20 cellular contexts compared by ENCODE assay signal in the genomic region with DNA sequence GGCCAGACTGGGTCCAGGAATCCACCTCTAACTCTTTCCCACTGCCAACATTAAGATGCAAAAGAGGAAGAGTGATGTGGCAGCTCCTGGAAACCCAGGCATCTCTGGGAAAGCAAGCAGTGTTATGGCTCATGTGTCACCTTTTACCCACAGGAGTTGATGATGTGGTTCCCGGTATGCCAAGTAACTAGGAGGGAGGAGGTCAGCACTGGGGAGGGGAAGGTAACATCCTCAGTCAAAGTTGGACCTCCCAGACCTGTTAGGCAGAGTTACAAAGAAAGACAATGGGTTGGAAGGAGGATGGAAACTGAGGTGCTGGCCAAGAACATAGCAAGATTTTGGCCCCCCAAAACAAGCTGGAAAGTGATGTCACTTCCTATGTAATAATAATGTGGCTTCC. TPM values are rescaled to one million over a fixed set of nuclear protein-coding genes. Genes with fewer than 3 reads are reported as not detected.
DNase-seq lines count a peak whose midpoint lies in the region; ATAC-seq and TF ChIP-seq lines count a peak whose summit lies in the region.
"Had no signal": no experiment of that assay in that cellular context is flagged by ENCODE, and none has a peak within 500 bp of the region (broad histone marks: within the 10 kb centered on the region; RNA-seq: fewer than 3 reads in every experiment).

No MANE protein-coding gene starts in this region.

- peaks cover 0 to 42% (median 23%) of the 10 kb centered on the region in 9 donors for H3K36me3 ChIP-seq in heart left ventricle
- H3K36me3 ChIP-seq in tibial artery = peaks cover 7 to 31% (median 21%) of the 10 kb centered on the region in 3 donors

- intact Hi-C loops in heart left ventricle (cut with DNase I) = loop anchor here in 1 of 10 donors (5.0 kb wide), 1 partner anchor 53 kb away; a partner anchor contains a TSS
- intact Hi-C loops in Right ventricle myocardium inferior (cut with DNase I) = no loop called here
- intact Hi-C loops in tibial artery (cut with DNase I; ENCODE audit: low total_unique reads) = no loop called here

- H3K4me3 ChIP-seq in heart left ventricle (no peak overlapping the region), choroid plexus epithelial cell (ENCODE audit: low read depth, low read length) (no peak overlapping the region), tibial artery (no peak overlapping the region)
- H3K4me3 ChIP-seq: K562, right lobe of liver had no signal

- DNase-seq in heart left ventricle (peak in 1 of 5 donors; percentile 43), Right ventricle myocardium inferior (ENCODE audit: missing footprints) (no peak), choroid plexus epithelial cell (ENCODE audit: low read depth) (peak; percentile 17), iris pigment epithelial cell (ENCODE audit: low read depth) (peak; percentile 41), tibial artery (no peak)
- no peak for DNase-seq in stimulated activated CD4-positive, alpha-beta T cell treated with anti-CD3 and anti-CD28 coated beads, Interleukin-12 subunit alpha, Interleukin-12 subunit beta, amount 100 ng/mL, for 4 hours
- DNase-seq: activated naive CD4-positive, alpha-beta T cell treated with anti-CD3 and anti-CD28 coated beads, Interleukin-2, amount 50 U/mL, for 16 hours; CD8-positive, alpha-beta T cell; central memory CD4-positive, alpha-beta T cell; naive thymus-derived CD8-positive, alpha-beta T cell; NCI-H1417 treated with DMSO at 0.1 percent for 48 hours; NCI-H446; right lobe of liver had no signal

- H3K9me3 ChIP-seq in heart left ventricle = no peaks in the 10 kb centered on the region
- no peaks in the 10 kb centered on the region for H3K9me3 ChIP-seq in tibial artery
- H3K9me3 ChIP-seq: right lobe of liver had no signal

- peaks cover 0 to 54% (median 33%) of the 10 kb centered on the region in 12 donors for H3K4me1 ChIP-seq in heart left ventricle
- no peaks in the 10 kb centered on the region for H3K4me1 ChIP-seq in tibial artery
- H3K4me1 ChIP-seq: right lobe of liver had no signal

- H3K27me3 ChIP-seq in heart left ventricle (no peaks in the 10 kb centered on the region), tibial artery (no peaks in the 10 kb centered on the region)
- H3K27me3 ChIP-seq: right lobe of liver had no signal

- TF ChIP-seq POLR2A in heart left ventricle (IDR thresholded peaks at IDR 0.05) = no peak

- TF ChIP-seq CTCF in heart left ventricle (IDR thresholded peaks at IDR 0.05) = no peak
- TF ChIP-seq CTCF in choroid plexus epithelial cell (conservative IDR thresholded peaks at IDR 0.05; ENCODE audit: low read depth, low read length) = no peak
- TF ChIP-seq CTCF in tibial artery (IDR thresholded peaks at IDR 0.05) = no peak

- peak overlapping the region in 11 of 12 donors; percentile 15 to 76 (median 62) for H3K27ac ChIP-seq in heart left ventricle
- no peak overlapping the region for H3K27ac ChIP-seq in tibial artery
- H3K27ac ChIP-seq: right lobe of liver, VCaP had no signal

- ATAC-seq in heart left ventricle (peak; percentile 25 to 83 (median 61)), Right ventricle myocardium inferior (no peak), HG03520 (IDR thresholded peaks at IDR 0.05; ENCODE audit: unreplicated experiment) (no peak), GM18861 (IDR thresholded peaks at IDR 0.05; ENCODE audit: unreplicated experiment) (no peak)
- ATAC-seq: CD8-positive, alpha-beta T cell; K562; left lobe of liver; naive thymus-derived CD8-positive, alpha-beta T cell; stimulated activated memory B cell treated with anti-CD40 and anti-IgM and Interleukin-4, amounts not matched to agents 10 μg/mL and 1 μg/mL and 100 μg/mL, for 72 hours had no signal

- 29 to 42% (median 37%) methylated on average over 1 of the region's 1 CpG for WGBS in heart left ventricle, 4 donors

RNA-seq across cellular contexts. Expression of a gene that starts 17.9 kb away (rescaled TPM):
- total RNA-seq in heart left ventricle (1,000 to 10,000 TPM in 8 of 9 donors, 100 to 1,000 TPM in 1; 967 to 1,970 (median 1,265) TPM), Right ventricle myocardium inferior (1,104 TPM)
- 1,000 to 10,000 TPM; 1,139 to 4,104 TPM for polyA plus RNA-seq in heart left ventricle

RNA-seq across cellular contexts. Expression of a gene that starts 25.5 kb away (rescaled TPM):
- total RNA-seq in heart left ventricle (not detected), Right ventricle myocardium inferior (not detected)
- polyA plus RNA-seq in heart left ventricle = not detected
- total RNA-seq: CD8-positive, alpha-beta T cell; H4; K562; left lobe of liver; naive thymus-derived CD8-positive, alpha-beta T cell; right lobe of liver had no signal
- polyA plus RNA-seq: K562; naive thymus-derived CD8-positive, alpha-beta T cell had no signal

RNA-seq across cellular contexts. Expression of a gene that starts 32.5 kb away (rescaled TPM):
- total RNA-seq in heart left ventricle (not detected), Right ventricle myocardium inferior (not detected)
- polyA plus RNA-seq in heart left ventricle = not detected
- total RNA-seq: H4, K562, left lobe of liver, right lobe of liver had no signal
- polyA plus RNA-seq: K562 had no signal

RNA-seq across cellular contexts. Expression of a gene that starts 55.1 kb away (rescaled TPM):
- 10 to 100 TPM; 14.3 to 40.5 (median 18.2) TPM for total RNA-seq in heart left ventricle
- polyA plus RNA-seq in heart left ventricle = 10 to 100 TPM; 11.9 to 15.8 TPM
- 21.4 TPM for total RNA-seq in Right ventricle myocardium inferior
- total RNA-seq: CD8-positive, alpha-beta T cell; H4; K562; naive thymus-derived CD8-positive, alpha-beta T cell had no signal
- polyA plus RNA-seq: K562; naive thymus-derived CD8-positive, alpha-beta T cell had no signal

Comparison
In these comparisons a context has a peak if more than half of its experiments do, and no peak if none do; other contexts are left out.
1. ATAC-seq: peak in heart left ventricle (4 of 4); none in Right ventricle myocardium inferior (single experiment), HG03520 (single experiment) and GM18861 (single experiment).
2. DNase-seq: peak in choroid plexus epithelial cell (single experiment) and iris pigment epithelial cell (single experiment); none in Right ventricle myocardium inferior (single experiment), tibial artery (0 of 2) and stimulated activated CD4-positive, alpha-beta T cell treated with anti-CD3 and anti-CD28 coated beads, Interleukin-12 subunit alpha, Interleukin-12 subunit beta, amount 100 ng/mL, for 4 hours (single experiment).
3. H3K27ac ChIP-seq: peak in heart left ventricle (11 of 12); none in tibial artery (0 of 2).